18 cellular contexts compared by ENCODE assay signal in genomic region chr9:105132576-105132975, GRCh38.
DNase-seq lines count a peak whose midpoint lies in the region; ATAC-seq, FAIRE-seq and TF ChIP-seq lines count a peak whose summit lies in the region.
"Had no signal": no experiment of that assay in that cellular context is flagged by ENCODE, and none has a peak within 500 bp of the region (broad histone marks: within the 10 kb centered on the region; RNA-seq: fewer than 3 reads in every experiment).

No MANE protein-coding gene starts in this region.

- H3K9me3 ChIP-seq in PC-3 (ENCODE audit: low read length), result no peaks in the 10 kb centered on the region
- no peaks in the 10 kb centered on the region for H3K9me3 ChIP-seq in endothelial cell of umbilical vein (replicated peaks; ENCODE audit: control insufficient read depth, insufficient read depth, low read length)
- H3K9me3 ChIP-seq in trophoblast cell (ENCODE audit: insufficient read depth, low read depth, low read length), result no peaks in the 10 kb centered on the region

- H3K4me1 ChIP-seq in PC-3 (ENCODE audit: insufficient read depth, low read length) (peaks cover 13% of the 10 kb centered on the region), endothelial cell of umbilical vein (ENCODE audit: control insufficient read depth, extremely low read depth, insufficient read depth, low read length) (no peaks in the 10 kb centered on the region), trophoblast cell (ENCODE audit: control insufficient read depth in 1 of 2, insufficient read depth in 2 of 2, low read length in 2 of 2) (peaks cover 0 to 13% of the 10 kb centered on the region in 2 experiments)

- H4K91ac ChIP-seq in trophoblast cell (ENCODE audit: low read depth, low read length), result no peak overlapping the region

- no peak overlapping the region for H4K12ac ChIP-seq in trophoblast cell (ENCODE audit: low read depth, low read length)

- no peak overlapping the region for H4K8ac ChIP-seq in trophoblast cell (ENCODE audit: low read depth, low read length)

- H2AK5ac ChIP-seq in trophoblast cell (ENCODE audit: low read length), result no peak overlapping the region

- H3K9ac ChIP-seq in PC-3 (ENCODE audit: low read length) (no peak overlapping the region), endothelial cell of umbilical vein (replicated peaks; ENCODE audit: extremely low read depth, insufficient read depth, low read length) (no peak overlapping the region), trophoblast cell (ENCODE audit: low read length) (no peak overlapping the region)

- no peaks in the 10 kb centered on the region for H3K9me3 Mint-ChIP-seq in stimulated activated naive B cell treated with anti-CD40 and anti-IgM and Interleukin-4, amounts not matched to agents 10 μg/mL and 1 μg/mL and 100 μg/mL, for 72 hours
- H3K9me3 Mint-ChIP-seq: activated T-cell treated with anti-CD3 and anti-CD28 coated beads, Interleukin-2, amount 50 U/mL, for 72 hours; CD8-positive, alpha-beta T cell; H9 had no signal

- dilution Hi-C loops in endothelial cell of umbilical vein (cut with MboI; ENCODE audit: extremely low pct_ligation_motif_present, low sequenced_read_pairs), result no loop called here

- no peaks in the 10 kb centered on the region for H3K79me2 ChIP-seq in PC-3 (ENCODE audit: low read length)
- H3K79me2 ChIP-seq in endothelial cell of umbilical vein (ENCODE audit: control insufficient read depth, insufficient read depth, low read length), result no peaks in the 10 kb centered on the region
- H3K79me2 ChIP-seq in trophoblast cell (ENCODE audit: control insufficient read depth, insufficient read depth, low read length, poor library complexity), result no peaks in the 10 kb centered on the region

- H2BK5ac ChIP-seq in trophoblast cell (ENCODE audit: low read depth, low read length, poor library complexity), result no peak overlapping the region

- H3K4me3 Mint-ChIP-seq in stimulated activated naive B cell treated with anti-CD40 and anti-IgM and Interleukin-4, amounts not matched to agents 10 μg/mL and 1 μg/mL and 100 μg/mL, for 72 hours, result no peak overlapping the region
- H3K4me3 Mint-ChIP-seq: activated T-cell treated with anti-CD3 and anti-CD28 coated beads, Interleukin-2, amount 50 U/mL, for 72 hours; CD8-positive, alpha-beta T cell; H9 had no signal

- no peak for TF ChIP-seq CTCF in PC-3 (conservative IDR thresholded peaks at IDR 0.05; ENCODE audit: low read depth, low read length)
- TF ChIP-seq CTCF in endothelial cell of umbilical vein (IDR thresholded peaks at IDR 0.05; ENCODE audit: extremely low read depth in 1 of 2, insufficient read depth in 1 of 2, low read depth in 1 of 2, low read length in 2 of 2), result no peak

- peaks cover 5% of the 10 kb centered on the region for H3K79me1 ChIP-seq in trophoblast cell (ENCODE audit: low read length)

- H3K4me2 ChIP-seq in PC-3 (ENCODE audit: low read length) (no peak overlapping the region), endothelial cell of umbilical vein (ENCODE audit: insufficient read depth, low read length) (no peak overlapping the region), trophoblast cell (ENCODE audit: low read length) (peak overlapping the region; percentile 19)

- H2BK120ac ChIP-seq in trophoblast cell (ENCODE audit: insufficient read depth, low read length, poor library complexity), result no peak overlapping the region

- H3K23ac ChIP-seq in trophoblast cell (ENCODE audit: low read length), result no peak overlapping the region

- intact Hi-C loops in PC-3 (cut with micrococcal nuclease) (no loop called here), endothelial cell of umbilical vein (cut with micrococcal nuclease) (no loop called here)

- H3K36me3 Mint-ChIP-seq in stimulated activated naive B cell treated with anti-CD40 and anti-IgM and Interleukin-4, amounts not matched to agents 10 μg/mL and 1 μg/mL and 100 μg/mL, for 72 hours, result no peaks in the 10 kb centered on the region
- H3K36me3 Mint-ChIP-seq: CD8-positive, alpha-beta T cell had no signal

- no peak overlapping the region for H2BK12ac ChIP-seq in trophoblast cell (ENCODE audit: low read length)

- no peaks in the 10 kb centered on the region for H3K27me3 Mint-ChIP-seq in stimulated activated naive B cell treated with anti-CD40 and anti-IgM and Interleukin-4, amounts not matched to agents 10 μg/mL and 1 μg/mL and 100 μg/mL, for 72 hours

- no peak overlapping the region for H3K18ac ChIP-seq in trophoblast cell (ENCODE audit: low read length)

- H3K36me3 ChIP-seq in PC-3 (ENCODE audit: low read depth, low read length), result no peaks in the 10 kb centered on the region
- H3K36me3 ChIP-seq in endothelial cell of umbilical vein (ENCODE audit: control insufficient read depth in 2 of 2, extremely low read depth in 1 of 2, insufficient read depth in 2 of 2, low read length in 2 of 2), result no peaks in the 10 kb centered on the region
- no peaks in the 10 kb centered on the region for H3K36me3 ChIP-seq in trophoblast cell (ENCODE audit: control insufficient read depth in 1 of 2, insufficient read depth in 2 of 2, low read length in 2 of 2)

- BruUV-seq in PC-3 (replicated peaks; lab: Mats Ljungman, UMichigan), result no TSS peak
- BruUV-seq in endothelial cell of umbilical vein (replicated peaks; lab: Mats Ljungman, UMichigan), result no TSS peak

- POLR2A ChIA-PET in PC-3 (lab: Charles Lee; ENCODE audit: unreplicated experiment) (no interaction called here), endothelial cell of umbilical vein (lab: Charles Lee) (no interaction called here)

- ATAC-seq in PC-3 (peak; percentile 81), HG03439 (IDR thresholded peaks at IDR 0.05; ENCODE audit: unreplicated experiment) (no peak)
- ATAC-seq in stimulated activated naive B cell treated with anti-CD40 and anti-IgM and Interleukin-4, amounts not matched to agents 10 μg/mL and 1 μg/mL and 100 μg/mL, for 72 hours (replicated peaks), result no peak
- ATAC-seq: activated T-cell treated with anti-CD3 and anti-CD28 coated beads, Interleukin-2, amount 50 U/mL, for 72 hours; CD8-positive, alpha-beta T cell had no signal

- DNase-seq in EL (peak; percentile 98), PC-3 (peak; percentile 80), endothelial cell of umbilical vein (ENCODE audit: low read depth, low spot score) (no peak), trophoblast cell (peak; percentile 91 to 99), NK-92 (lab: John Stamatoyannopoulos, UW; ENCODE audit: unreplicated experiment) (no peak), DMS114 treated with DMSO at 0.1 percent for 48 hours (lab: John Stamatoyannopoulos, UW; ENCODE audit: unreplicated experiment) (no peak)
- DNase-seq in stimulated activated naive B cell treated with anti-CD40 and anti-IgM and Interleukin-4, amounts not matched to agents 10 μg/mL and 1 μg/mL and 100 μg/mL, for 72 hours, result no peak
- DNase-seq: activated T-cell treated with anti-CD3 and anti-CD28 coated beads, Interleukin-2, amount 50 U/mL, for 72 hours; anterior cingulate cortex; CD8-positive, alpha-beta T cell; H9; NCI-H2171; stimulated activated CD4-positive, alpha-beta T cell treated with anti-CD3 and anti-CD28 coated beads, Interleukin-4, amount 100 ng/mL, for 24 hours; stimulated activated naive CD4-positive, alpha-beta T cell; T-helper 1 cell had no signal

- H3K4me1 Mint-ChIP-seq in stimulated activated naive B cell treated with anti-CD40 and anti-IgM and Interleukin-4, amounts not matched to agents 10 μg/mL and 1 μg/mL and 100 μg/mL, for 72 hours, result peaks cover 12 to 17% of the 10 kb centered on the region in 2 donors

- H3K4me3 ChIP-seq in PC-3 (ENCODE audit: low read length) (no peak overlapping the region), endothelial cell of umbilical vein (replicated peaks in 1 of 3; ENCODE audit: insufficient read depth in 1 of 3, low read depth in 1 of 3, low read length in 3 of 3) (no peak overlapping the region), trophoblast cell (ENCODE audit: low read depth, low read length) (no peak overlapping the region)

- no peak for TF ChIP-seq POLR2A in endothelial cell of umbilical vein (IDR thresholded peaks at IDR 0.05; ENCODE audit: low read depth, low read length)

- no peak overlapping the region for H3K4ac ChIP-seq in trophoblast cell (ENCODE audit: low read depth, low read length)

- H3F3A ChIP-seq in PC-3 (ENCODE audit: low read length, unreplicated experiment), result no peaks in the 10 kb centered on the region

- FAIRE-seq in endothelial cell of umbilical vein (lab: Jason Lieb, UNC), result peak; percentile 46
- FAIRE-seq: frontal cortex, keratinocyte had no signal

- H3K9me2 ChIP-seq in PC-3 (replicated peaks; ENCODE audit: low read length), result no peaks in the 10 kb centered on the region

- H3K27ac Mint-ChIP-seq in stimulated activated naive B cell treated with anti-CD40 and anti-IgM and Interleukin-4, amounts not matched to agents 10 μg/mL and 1 μg/mL and 100 μg/mL, for 72 hours, result no peak overlapping the region
- H3K27ac Mint-ChIP-seq: activated T-cell treated with anti-CD3 and anti-CD28 coated beads, Interleukin-2, amount 50 U/mL, for 72 hours; CD8-positive, alpha-beta T cell; H9 had no signal

- no CpG with 5 or more reads among the region's 4 CpGs for WGBS in trophoblast cell (ENCODE audit: extremely low coverage, insufficient coverage, insufficient read length)

- H2AFZ ChIP-seq in PC-3 (ENCODE audit: low read length), result no peak overlapping the region
- no peak overlapping the region for H2AFZ ChIP-seq in endothelial cell of umbilical vein (ENCODE audit: low read depth, low read length)
- no peak overlapping the region for H2AFZ ChIP-seq in trophoblast cell (ENCODE audit: insufficient read depth, low read length, poor library complexity)

- H3K14ac ChIP-seq in trophoblast cell (ENCODE audit: low read length), result no peak overlapping the region

- no peaks in the 10 kb centered on the region for H3K9me1 ChIP-seq in endothelial cell of umbilical vein (replicated peaks; ENCODE audit: control insufficient read depth, extremely low read depth, insufficient read depth, low read length)

- H3K27me3 ChIP-seq in PC-3 (ENCODE audit: low read length), result no peaks in the 10 kb centered on the region
- H3K27me3 ChIP-seq in endothelial cell of umbilical vein (ENCODE audit: control insufficient read depth in 2 of 2, insufficient read depth in 2 of 2, low read length in 2 of 2), result no peaks in the 10 kb centered on the region
- no peaks in the 10 kb centered on the region for H3K27me3 ChIP-seq in trophoblast cell (ENCODE audit: insufficient read depth, low read length)

- H3K27ac ChIP-seq in PC-3 (ENCODE audit: low read length), result peak overlapping the region; percentile 33; the same call in 1 of the 2 replicates
- no peak overlapping the region for H3K27ac ChIP-seq in endothelial cell of umbilical vein (ENCODE audit: insufficient read depth, low read depth, low read length)
- no peak overlapping the region for H3K27ac ChIP-seq in trophoblast cell (ENCODE audit: low read depth, low read length)

- CTCF ChIA-PET in PC-3 (lab: Charles Lee) (no interaction called here), endothelial cell of umbilical vein (lab: Charles Lee) (no interaction called here)

- H4K20me1 ChIP-seq in PC-3 (ENCODE audit: low read length) (no peaks in the 10 kb centered on the region), endothelial cell of umbilical vein (replicated peaks; ENCODE audit: control insufficient read depth, extremely low read depth, insufficient read depth, low read length) (no peaks in the 10 kb centered on the region)

TF ChIP-seq in endothelial cell of umbilical vein, 7 proteins besides CTCF, POLR2A, EP300 and RAD21:
- TF ChIP-seq GATA2 (IDR thresholded peaks at IDR 0.05; ENCODE audit: insufficient read depth, insufficient read length, low read depth, low read length), result no peak

Comparison
In these comparisons a context has a peak if more than half of its experiments do, and no peak if none do; other contexts are left out.
1. DNase-seq: peak in EL (single experiment), PC-3 (single experiment) and trophoblast cell (2 of 2); none in endothelial cell of umbilical vein (single experiment), NK-92 (single experiment), stimulated activated naive B cell treated with anti-CD40 and anti-IgM and Interleukin-4, amounts not matched to agents 10 μg/mL and 1 μg/mL and 100 μg/mL, for 72 hours (single experiment) and DMS114 treated with DMSO at 0.1 percent for 48 hours (single experiment).